In genomic region chr16:66845791-66846221, GRCh38 we compare ENCODE assay signal across 15 cellular contexts. TPM values are rescaled to one million over a fixed set of nuclear protein-coding genes. Genes with fewer than 3 reads are reported as not detected.
A peak's percentile ranks its signal among the peaks of the same experiment; 100 is the strongest.
DNase-seq lines count a peak whose midpoint lies in the region; ATAC-seq and TF ChIP-seq lines count a peak whose summit lies in the region.
"Had no signal": no experiment of that assay in that cellular context is flagged by ENCODE, and none has a peak within 500 bp of the region (broad histone marks: within the 10 kb centered on the region; RNA-seq: fewer than 3 reads in every experiment).

No MANE protein-coding gene starts in this region.

- ATAC-seq in HG03457 (IDR thresholded peaks at IDR 0.05; ENCODE audit: unreplicated experiment), result no peak
- ATAC-seq in HG02938 (IDR thresholded peaks at IDR 0.05; ENCODE audit: unreplicated experiment), result no peak
- ATAC-seq in SK-N-SH treated with all-trans-retinoic acid at 6 μM for 48 hours, result no peak
- ATAC-seq: left colon, natural killer cell had no signal

- DNase-seq in A172 (ENCODE audit: low spot score) (peak; percentile 44), D341Med (ENCODE audit: low spot score) (peak; percentile 87), NCI-H345 treated with DMSO at 0.1 percent for 48 hours (lab: John Stamatoyannopoulos, UW; ENCODE audit: unreplicated experiment) (peak; percentile 22), inferior parietal cortex (ENCODE audit: extremely low spot score) (peak; percentile 36), HT-29 (ENCODE audit: low spot score) (no peak)
- DNase-seq: activated naive CD8-positive, alpha-beta T cell treated with anti-CD3 and anti-CD28 coated beads, Interleukin-2, amount 10 ng/mL, durations not matched to agents 7 days and 5 days; C1 segment of cervical spinal cord; heart left ventricle; left colon; natural killer cell; SK-N-SH had no signal

TF ChIP-seq in SK-N-SH treated with all-trans-retinoic acid at 6 μM for 48 hours, 23 proteins besides CTCF, POLR2A, EP300 and RAD21:
- TF ChIP-seq ESRRG (CRISPR knock-in tag; IDR thresholded peaks at IDR 0.05) (no peak), ZNF70 (CRISPR knock-in tag; IDR thresholded peaks at IDR 0.05) (no peak), ISL1 (CRISPR knock-in tag; IDR thresholded peaks at IDR 0.05) (no peak), PATZ1 (CRISPR knock-in tag; IDR thresholded peaks at IDR 0.05; ENCODE audit: borderline replicate concordance) (no peak)

RNA-seq across cellular contexts. Expression of gene CA7, which starts 1.6 kb away (rescaled TPM):
- not detected in 2 replicates for total RNA-seq in A172 (2014; rRNA removed; shearing (Covaris generic))
- total RNA-seq in HT-29 (2014; rRNA removed; shearing (Covaris generic)), result not detected in 2 replicates
- total RNA-seq: activated naive CD8-positive, alpha-beta T cell treated with anti-CD3 and anti-CD28 coated beads, Interleukin-2, amount 10 ng/mL, durations not matched to agents 7 days and 5 days; cerebellum; heart left ventricle; natural killer cell had no signal

RNA-seq across cellular contexts. Expression of gene NAE1, which starts 15.0 kb away (rescaled TPM):
- total RNA-seq in A172 (2014; rRNA removed; shearing (Covaris generic)), result 103 and 137 TPM in 2 replicates
- 28.7 and 38.5 TPM in 2 replicates for total RNA-seq in HT-29 (2014; rRNA removed; shearing (Covaris generic))

RNA-seq across cellular contexts. Expression of gene PDP2, which starts 34.5 kb away (rescaled TPM):
- 11.8 and 16.7 TPM in 2 replicates for total RNA-seq in A172 (2014; rRNA removed; shearing (Covaris generic))
- total RNA-seq in HT-29 (2014; rRNA removed; shearing (Covaris generic)), result 2.8 and 5.3 TPM in 2 replicates

RNA-seq across cellular contexts. Expression of gene TERB1, which starts 44.4 kb away (rescaled TPM):
- 0.07 TPM in 1 of 2 replicates, not detected in the other for total RNA-seq in A172 (2014; rRNA removed; shearing (Covaris generic))
- not detected in 2 replicates for total RNA-seq in HT-29 (2014; rRNA removed; shearing (Covaris generic))
- total RNA-seq: activated naive CD8-positive, alpha-beta T cell treated with anti-CD3 and anti-CD28 coated beads, Interleukin-2, amount 10 ng/mL, durations not matched to agents 7 days and 5 days; cerebellum; heart left ventricle had no signal
